In genomic region chr14:32728526-32728925, GRCh38 we compare ENCODE assay signal across 14 cellular contexts.
DNase-seq lines count a peak whose midpoint lies in the region; ATAC-seq and TF ChIP-seq lines count a peak whose summit lies in the region.
"Had no signal": no experiment of that assay in that cellular context is flagged by ENCODE, and none has a peak within 500 bp of the region (broad histone marks: within the 10 kb centered on the region; RNA-seq: fewer than 3 reads in every experiment).

No MANE protein-coding gene starts in this region.

- peak overlapping the region; percentile 86 for H3K27ac Mint-ChIP-seq in neural crest cell (ENCODE audit: unreplicated experiment)
- H3K27ac Mint-ChIP-seq in CD4-positive, alpha-beta T cell = no peak overlapping the region

- peak; percentile 20 for DNase-seq in Ammon's horn (ENCODE audit: low spot score)
- no peak for DNase-seq in neural crest cell (ENCODE audit: low read depth, low spot score)
- DNase-seq in substantia nigra (lab: John Stamatoyannopoulos, UW) = no peak
- DNase-seq in activated CD8-positive, alpha-beta memory T cell treated with anti-CD3 and anti-CD28 coated beads, Interleukin-2, amount 50 U/mL, for 48 hours = no peak
- no peak for DNase-seq in GM10266 (ENCODE audit: extremely low spot score)
- no peak for DNase-seq in CD4-positive, alpha-beta T cell
- DNase-seq: GF-D8, GM23248 had no signal

- CTCF ChIA-PET in CD4-positive, alpha-beta T cell (lab: Charles Lee) = no interaction called here

- H3K9me3 Mint-ChIP-seq in neural crest cell = peaks cover 2% of the 10 kb centered on the region
- H3K9me3 Mint-ChIP-seq in CD4-positive, alpha-beta T cell = no peaks in the 10 kb centered on the region

- no peaks in the 10 kb centered on the region for H3K9me3 ChIP-seq in CD4-positive, alpha-beta T cell (ENCODE audit: control insufficient read depth, low read length)
- H3K9me3 ChIP-seq: BLaER1 had no signal

- H3K27me3 Mint-ChIP-seq in neural crest cell (ENCODE audit: low read depth) = peaks cover 2% of the 10 kb centered on the region
- H3K27me3 Mint-ChIP-seq in CD4-positive, alpha-beta T cell = no peaks in the 10 kb centered on the region

- POLR2A ChIA-PET in CD4-positive, alpha-beta T cell (lab: Charles Lee) = no interaction called here

- ATAC-seq in CD4-positive, alpha-beta T cell (ENCODE audit: poor library complexity) = no peak
- ATAC-seq in GM18870 (IDR thresholded peaks at IDR 0.05; ENCODE audit: unreplicated experiment) = no peak
- ATAC-seq: HCT116 had no signal

- H3K4me3 Mint-ChIP-seq in neural crest cell = peak overlapping the region; percentile 69
- no peak overlapping the region for H3K4me3 Mint-ChIP-seq in CD4-positive, alpha-beta T cell

- H3K27ac ChIP-seq in cingulate gyrus (ENCODE audit: low read depth, low read length) (peak overlapping the region; percentile 80), substantia nigra (ENCODE audit: low read depth, low read length, poor library complexity, severe bottlenecking) (peak overlapping the region; percentile 84)
- no peak overlapping the region for H3K27ac ChIP-seq in CD4-positive, alpha-beta T cell (ENCODE audit: low read depth, low read length)
- H3K27ac ChIP-seq: 22Rv1, BLaER1, GM23248, HL-60 had no signal

- H3K4me1 Mint-ChIP-seq in neural crest cell = peaks cover 89% of the 10 kb centered on the region
- H3K4me1 Mint-ChIP-seq in CD4-positive, alpha-beta T cell (ENCODE audit: low read depth) = no peaks in the 10 kb centered on the region

- no peak for TF ChIP-seq CTCF in neural crest cell (conservative IDR thresholded peaks at IDR 0.05)
- TF ChIP-seq CTCF in GM10266 (IDR thresholded peaks at IDR 0.05; ENCODE audit: control insufficient read depth, insufficient read depth, low read depth, missing control alignments) = no peak
- TF ChIP-seq CTCF in CD4-positive, alpha-beta T cell (IDR thresholded peaks at IDR 0.05) = no peak

- H3K36me3 Mint-ChIP-seq in neural crest cell (ENCODE audit: low read depth) = no peaks in the 10 kb centered on the region
- H3K36me3 Mint-ChIP-seq in CD4-positive, alpha-beta T cell (ENCODE audit: low read depth) = no peaks in the 10 kb centered on the region

- intact Hi-C loops in CD4-positive, alpha-beta T cell (cut with DNase I, micrococcal nuclease) = no loop called here

- H3K27me3 ChIP-seq in CD4-positive, alpha-beta T cell (ENCODE audit: control insufficient read depth, insufficient read depth, low read length) = no peaks in the 10 kb centered on the region
- H3K27me3 ChIP-seq: BLaER1 had no signal
